ENCODE assay signal across 1 cellular context in genomic region chr1:235017719-235018118, GRCh38.
TF ChIP-seq lines count a peak whose summit lies in the region.

No MANE protein-coding gene starts in this region.

TF ChIP-seq in IMR-90, 13 proteins besides CTCF, POLR2A, EP300 and RAD21 (continued from another document):
- TF ChIP-seq USF2 (IDR thresholded peaks at IDR 0.05; ENCODE audit: low read depth, low read length), result no peak
- no peak for TF ChIP-seq CEBPB (IDR thresholded peaks at IDR 0.05; ENCODE audit: low read depth, low read length)
- no peak for TF ChIP-seq FOS (IDR thresholded peaks at IDR 0.05; ENCODE audit: low read depth, low read length)
- no peak for TF ChIP-seq MXI1 (IDR thresholded peaks at IDR 0.05; ENCODE audit: borderline replicate concordance, low read depth, low read length)
- TF ChIP-seq BHLHE40 (IDR thresholded peaks at IDR 0.05; ENCODE audit: low read depth, low read length), result no peak
- no peak for TF ChIP-seq MAFK (IDR thresholded peaks at IDR 0.05; ENCODE audit: low read depth, low read length)
